20 cellular contexts compared by ENCODE assay signal in genomic region chr18:6722680-6723079, GRCh38. TPM values are rescaled to one million over a fixed set of nuclear protein-coding genes. Genes with fewer than 3 reads are reported as not detected.
DNase-seq lines count a peak whose midpoint lies in the region; ATAC-seq, FAIRE-seq and TF ChIP-seq lines count a peak whose summit lies in the region.
"Had no signal": no experiment of that assay in that cellular context is flagged by ENCODE, and none has a peak within 500 bp of the region (broad histone marks: within the 10 kb centered on the region; RNA-seq: fewer than 3 reads in every experiment).

No MANE protein-coding gene starts in this region.

- H3K9ac ChIP-seq in astrocyte (ENCODE audit: low read length) = no peak overlapping the region
- H3K9ac ChIP-seq: BLaER1 treated with 17β-estradiol and CSF1 and Interleukin-3, amounts not matched to agents 10 nM and 100 nM had no signal

- no peak for FAIRE-seq in astrocyte (lab: Jason Lieb, UNC)
- FAIRE-seq: G401.6, GM12892, H1 had no signal

- no peak for TF ChIP-seq POLR2A in spleen (IDR thresholded peaks at IDR 0.05)

- no peaks in the 10 kb centered on the region for H3K27me3 Mint-ChIP-seq in astrocyte (ENCODE audit: low read depth, unreplicated experiment)

- no peak overlapping the region for H3K4me2 ChIP-seq in astrocyte (ENCODE audit: low read length)
- H3K4me2 ChIP-seq: BLaER1 treated with 17β-estradiol and CSF1 and Interleukin-3, amounts not matched to agents 10 nM and 100 nM had no signal

- H3K36me3 Mint-ChIP-seq in astrocyte (ENCODE audit: low read depth, unreplicated experiment) = no peaks in the 10 kb centered on the region
- H3K36me3 Mint-ChIP-seq: CD4-positive, CD25-positive, alpha-beta regulatory T cell had no signal

- TF ChIP-seq CTCF in right atrium auricular region (IDR thresholded peaks at IDR 0.05) (no peak), astrocyte (IDR thresholded peaks at IDR 0.05; ENCODE audit: insufficient read depth, low read depth, low read length) (no peak), spleen (IDR thresholded peaks at IDR 0.05 in 8 of 11, conservative IDR thresholded peaks at IDR 0.05 in 3 of 11) (no peak)

- H3K9me3 ChIP-seq in right atrium auricular region (no peaks in the 10 kb centered on the region), astrocyte (ENCODE audit: insufficient read depth, low read depth, low read length) (no peaks in the 10 kb centered on the region), spleen (no peaks in the 10 kb centered on the region)
- H3K9me3 ChIP-seq: BLaER1 treated with 17β-estradiol and CSF1 and Interleukin-3, amounts not matched to agents 10 nM and 100 nM had no signal

- H3K27ac Mint-ChIP-seq in astrocyte (ENCODE audit: unreplicated experiment) = peak overlapping the region; percentile 44
- H3K27ac Mint-ChIP-seq: CD4-positive, CD25-positive, alpha-beta regulatory T cell had no signal

- H3K36me3 ChIP-seq in right atrium auricular region = no peaks in the 10 kb centered on the region
- no peaks in the 10 kb centered on the region for H3K36me3 ChIP-seq in astrocyte (ENCODE audit: insufficient read depth, low read length)
- H3K36me3 ChIP-seq in spleen = no peaks in the 10 kb centered on the region
- H3K36me3 ChIP-seq: BLaER1 treated with 17β-estradiol and CSF1 and Interleukin-3, amounts not matched to agents 10 nM and 100 nM; HAP-1 had no signal

- no peaks in the 10 kb centered on the region for H3K9me3 Mint-ChIP-seq in astrocyte (ENCODE audit: unreplicated experiment)

- H3K4me1 Mint-ChIP-seq in astrocyte (ENCODE audit: low read depth, unreplicated experiment) = peaks cover 28% of the 10 kb centered on the region
- H3K4me1 Mint-ChIP-seq: CD4-positive, CD25-positive, alpha-beta regulatory T cell had no signal

- no peak overlapping the region for H3K4me3 Mint-ChIP-seq in astrocyte (ENCODE audit: unreplicated experiment)
- H3K4me3 Mint-ChIP-seq: CD4-positive, CD25-positive, alpha-beta regulatory T cell had no signal

- H3K27me3 ChIP-seq in right atrium auricular region = no peaks in the 10 kb centered on the region
- H3K27me3 ChIP-seq in astrocyte (ENCODE audit: insufficient read depth, low read length) = no peaks in the 10 kb centered on the region
- no peaks in the 10 kb centered on the region for H3K27me3 ChIP-seq in spleen (replicated peaks in 1 of 7)
- H3K27me3 ChIP-seq: BLaER1 treated with 17β-estradiol and CSF1 and Interleukin-3, amounts not matched to agents 10 nM and 100 nM had no signal

- H4K20me1 ChIP-seq in astrocyte (ENCODE audit: insufficient read depth, low read length) = no peaks in the 10 kb centered on the region
- H4K20me1 ChIP-seq: BLaER1 treated with 17β-estradiol and CSF1 and Interleukin-3, amounts not matched to agents 10 nM and 100 nM had no signal

- 42 to 70% (median 65%) methylated on average over 4 of the region's 4 CpGs for WGBS in spleen, 5 donors

- H3K4me3 ChIP-seq in right atrium auricular region (no peak overlapping the region), astrocyte (ENCODE audit: insufficient read depth, low read depth, low read length) (no peak overlapping the region), spleen (no peak overlapping the region)
- H3K4me3 ChIP-seq: BLaER1 treated with 17β-estradiol and CSF1 and Interleukin-3, amounts not matched to agents 10 nM and 100 nM; HAP-1 had no signal

- no peak overlapping the region for H2AFZ ChIP-seq in astrocyte (ENCODE audit: low read depth, low read length)

- H3K79me2 ChIP-seq in astrocyte (ENCODE audit: insufficient read depth, low read length) = no peaks in the 10 kb centered on the region

- intact Hi-C loops in Right ventricle myocardium superior (cut with DNase I) (no loop called here), spleen (cut with DNase I; ENCODE audit: low total_unique reads) (no loop called here)

- ATAC-seq in Right ventricle myocardium superior (ENCODE audit: poor library complexity) (peak; percentile 43), GM21786 (IDR thresholded peaks at IDR 0.05; ENCODE audit: unreplicated experiment) (no peak)

- H3K27ac ChIP-seq in right atrium auricular region (no peak overlapping the region), astrocyte (ENCODE audit: low read depth, low read length) (no peak overlapping the region), spleen (peak overlapping the region in 6 of 8 donors; percentile 28 to 83 (median 69))
- H3K27ac ChIP-seq: BLaER1 treated with 17β-estradiol and CSF1 and Interleukin-3, amounts not matched to agents 10 nM and 100 nM had no signal

- H3K4me1 ChIP-seq in right atrium auricular region = peaks cover 0 to 4% of the 10 kb centered on the region in 2 donors
- no peaks in the 10 kb centered on the region for H3K4me1 ChIP-seq in astrocyte (ENCODE audit: insufficient read depth, low read length)
- H3K4me1 ChIP-seq in spleen = peaks cover 0 to 4% (median 0%) of the 10 kb centered on the region in 6 donors
- H3K4me1 ChIP-seq: HAP-1 had no signal

- DNase-seq in Right ventricle myocardium superior = no peak
- DNase-seq in right atrium auricular region (ENCODE audit: low spot score) = no peak
- DNase-seq in astrocyte (ENCODE audit: low read depth) = no peak
- DNase-seq in myocyte (ENCODE audit: low read depth) = peak; percentile 48
- no peak for DNase-seq in spleen
- no peak for DNase-seq in NCI-H524 treated with DMSO at 0.1 percent for 48 hours (lab: John Stamatoyannopoulos, UW)
- no peak for DNase-seq in NCI-H2107 treated with DMSO at 0.1 percent for 48 hours (lab: John Stamatoyannopoulos, UW; ENCODE audit: unreplicated experiment)
- DNase-seq: 8988T; ACHN; Calu3; CD4-positive, CD25-positive, alpha-beta regulatory T cell; DMS 273 treated with DMSO at 0.1 percent for 48 hours; DMS79 treated with DMSO at 0.1 percent for 48 hours; EL had no signal

RNA-seq across cellular contexts. Expression of gene ARHGAP28, which starts 6.8 kb away (rescaled TPM):
- 1.1 TPM for total RNA-seq in Right ventricle myocardium superior
- total RNA-seq in right atrium auricular region = 1 to 10 TPM; 3.0 TPM
- 15.5 and 16.6 TPM in 2 replicates for total RNA-seq in astrocyte
- total RNA-seq in myocyte = 14.7 and 17.8 TPM in 2 replicates
- polyA plus RNA-seq in myocyte (2012) = 6.2 TPM
- total RNA-seq in spleen = 10 to 100 TPM; 13.8 to 78.3 (median 43.6) TPM
- polyA plus RNA-seq in spleen = 10 to 100 TPM in 1 of 3 donors, 1 to 10 TPM in 2; 1.9 to 10.5 (median 2.6) TPM
- total RNA-seq: Calu3; CD4-positive, CD25-positive, alpha-beta regulatory T cell had no signal
- polyA plus RNA-seq: CD4-positive, CD25-positive, alpha-beta regulatory T cell had no signal

Comparison
In these comparisons a context has a peak if more than half of its experiments do, and no peak if none do; other contexts are left out.
1. H3K27ac ChIP-seq: peak in spleen (6 of 8); none in right atrium auricular region (0 of 2) and astrocyte (single experiment).